In genomic region chr2:130728007-130728454, GRCh38 we compare ENCODE assay signal across 8 cellular contexts. TPM values are rescaled to one million over a fixed set of nuclear protein-coding genes. Genes with fewer than 3 reads are reported as not detected.
DNase-seq lines count a peak whose midpoint lies in the region; ATAC-seq and TF ChIP-seq lines count a peak whose summit lies in the region.

No MANE protein-coding gene starts in this region.

- H3K4me3 ChIP-seq in CD8-positive, alpha-beta T cell (ENCODE audit: low read depth, low read length): peak overlapping the region; percentile 72
- H3K4me3 ChIP-seq in GM23338: peak overlapping the region; percentile 90
- H3K4me3 ChIP-seq in PC-3 (ENCODE audit: low read length): peak overlapping the region; percentile 75
- peak overlapping the region; percentile 80 for H3K4me3 ChIP-seq in thoracic aorta

- H3F3A ChIP-seq in GM23338 (replicated peaks; ENCODE audit: low read depth) (no peaks in the 10 kb centered on the region), PC-3 (ENCODE audit: low read length, unreplicated experiment) (no peaks in the 10 kb centered on the region)

- intact Hi-C loops in CD8-positive, alpha-beta T cell (cut with DNase I, micrococcal nuclease): loop anchor here (5.0 to 10.0 kb wide), 5 partner anchors 364 to 954 kb away; partner anchors contain the start of genes MZT2B (in 2 of the 2), SMPD4 (in 2 of the 2), FAM168B (in 1 of the 2) and IMP4 (in 1 of the 2)
- intact Hi-C loops in PC-3 (cut with micrococcal nuclease): no loop called here

- CTCF ChIA-PET in CD8-positive, alpha-beta T cell (lab: Charles Lee): no interaction called here
- CTCF ChIA-PET in PC-3 (lab: Charles Lee): no interaction called here

- H3K4me2 ChIP-seq in GM23338 (peak overlapping the region; percentile 100), PC-3 (ENCODE audit: low read length) (peak overlapping the region; percentile 94)

- no peaks in the 10 kb centered on the region for H3K36me3 ChIP-seq in CD8-positive, alpha-beta T cell (ENCODE audit: insufficient read depth, low read length)
- H3K36me3 ChIP-seq in GM23338 (ENCODE audit: insufficient read depth) (no peaks in the 10 kb centered on the region), PC-3 (ENCODE audit: low read depth, low read length) (no peaks in the 10 kb centered on the region), thoracic aorta (no peaks in the 10 kb centered on the region)

- TF ChIP-seq CTCF in CD8-positive, alpha-beta T cell (IDR thresholded peaks at IDR 0.05): no peak
- TF ChIP-seq CTCF in GM23338 (conservative IDR thresholded peaks at IDR 0.05; ENCODE audit: low read depth in 2 of 2): no peak
- TF ChIP-seq CTCF in PC-3 (conservative IDR thresholded peaks at IDR 0.05; ENCODE audit: low read depth, low read length): no peak
- TF ChIP-seq CTCF in chondrocyte (IDR thresholded peaks at IDR 0.05): no peak
- no peak for TF ChIP-seq CTCF in mesothelial cell of epicardium (IDR thresholded peaks at IDR 0.05; ENCODE audit: unreplicated experiment)
- no peak for TF ChIP-seq CTCF in thoracic aorta (IDR thresholded peaks at IDR 0.05)

- H3K9me3 Mint-ChIP-seq in CD8-positive, alpha-beta T cell: no peaks in the 10 kb centered on the region
- H3K9me3 Mint-ChIP-seq in GM23338 (no peaks in the 10 kb centered on the region; the same call in 2 of the 3 replicates), chondrocyte (ENCODE audit: low read depth) (no peaks in the 10 kb centered on the region), mesothelial cell of epicardium (no peaks in the 10 kb centered on the region)

- peak overlapping the region; percentile 98 for H2AFZ ChIP-seq in GM23338
- H2AFZ ChIP-seq in PC-3 (ENCODE audit: low read length): peak overlapping the region; percentile 94

- peak overlapping the region; percentile 60 for H3K27ac ChIP-seq in CD8-positive, alpha-beta T cell (ENCODE audit: low read depth, low read length)
- H3K27ac ChIP-seq in GM23338 (ENCODE audit: low read depth) (no peak overlapping the region), PC-3 (ENCODE audit: low read length) (no peak overlapping the region), thoracic aorta (peak overlapping the region; percentile 74 to 83)

- H3K79me2 ChIP-seq in GM23338 (replicated peaks; ENCODE audit: insufficient read depth) (no peaks in the 10 kb centered on the region), PC-3 (ENCODE audit: low read length) (no peaks in the 10 kb centered on the region)

- no TSS peak for BruUV-seq in PC-3 (replicated peaks; lab: Mats Ljungman, UMichigan)

- no peaks in the 10 kb centered on the region for H3K9me3 ChIP-seq in CD8-positive, alpha-beta T cell (ENCODE audit: low read length)
- no peaks in the 10 kb centered on the region for H3K9me3 ChIP-seq in PC-3 (ENCODE audit: low read length)
- no peaks in the 10 kb centered on the region for H3K9me3 ChIP-seq in thoracic aorta

- no peaks in the 10 kb centered on the region for H3K36me3 Mint-ChIP-seq in CD8-positive, alpha-beta T cell
- H3K36me3 Mint-ChIP-seq in GM23338 (ENCODE audit: low read depth): no peaks in the 10 kb centered on the region
- no peaks in the 10 kb centered on the region for H3K36me3 Mint-ChIP-seq in chondrocyte (ENCODE audit: low read depth)
- no peaks in the 10 kb centered on the region for H3K36me3 Mint-ChIP-seq in mesothelial cell of epicardium

- POLR2A ChIA-PET in CD8-positive, alpha-beta T cell (lab: Charles Lee): interaction anchor here (1.1 to 2.1 kb wide), 2 partner anchors 386 to 765 kb away, joined by 3 to 8 read pairs; partner anchors contain the start of genes IMP4 and MZT2A
- POLR2A ChIA-PET in PC-3 (lab: Charles Lee; ENCODE audit: unreplicated experiment): no interaction called here

- no peaks in the 10 kb centered on the region for H3K27me3 Mint-ChIP-seq in CD8-positive, alpha-beta T cell (ENCODE audit: low read depth)
- peaks cover 15% of the 10 kb centered on the region for H3K27me3 Mint-ChIP-seq in GM23338 (ENCODE audit: insufficient read depth, low read depth, poor library complexity)
- H3K27me3 Mint-ChIP-seq in chondrocyte (ENCODE audit: low read depth): peaks cover 2% of the 10 kb centered on the region
- H3K27me3 Mint-ChIP-seq in mesothelial cell of epicardium (ENCODE audit: low read depth): peaks cover 63% of the 10 kb centered on the region

- no peak overlapping the region for H3K9ac ChIP-seq in PC-3 (ENCODE audit: low read length)

- H3K4me3 Mint-ChIP-seq in CD8-positive, alpha-beta T cell: peak overlapping the region; percentile 84
- H3K4me3 Mint-ChIP-seq in GM23338 (peak overlapping the region; percentile 80), chondrocyte (ENCODE audit: unreplicated experiment) (peak overlapping the region; percentile 72), mesothelial cell of epicardium (peak overlapping the region; percentile 64)

- peak; percentile 52 for ATAC-seq in CD8-positive, alpha-beta T cell
- ATAC-seq in GM23338 (peak; percentile 20), PC-3 (peak; percentile 42), thoracic aorta (ENCODE audit: insufficient number of reproducible peaks, low FRiP score, low read depth) (peak; percentile 30)

- H4K20me1 ChIP-seq in GM23338 (replicated peaks; ENCODE audit: insufficient read depth) (no peaks in the 10 kb centered on the region), PC-3 (ENCODE audit: low read length) (no peaks in the 10 kb centered on the region)

- peaks cover 15% of the 10 kb centered on the region for H3K4me1 Mint-ChIP-seq in CD8-positive, alpha-beta T cell (ENCODE audit: low read depth)
- peaks cover 8% of the 10 kb centered on the region; the same call in 2 of the 3 replicates for H3K4me1 Mint-ChIP-seq in GM23338
- H3K4me1 Mint-ChIP-seq in chondrocyte (ENCODE audit: low read depth): peaks cover 6% of the 10 kb centered on the region
- H3K4me1 Mint-ChIP-seq in mesothelial cell of epicardium: peaks cover 3% of the 10 kb centered on the region

- H3K4me1 ChIP-seq in CD8-positive, alpha-beta T cell (ENCODE audit: insufficient read depth, low read length): peaks cover 16% of the 10 kb centered on the region
- H3K4me1 ChIP-seq in GM23338 (ENCODE audit: insufficient read depth) (no peaks in the 10 kb centered on the region; the same call in 1 of the 2 replicates), PC-3 (ENCODE audit: insufficient read depth, low read length) (peaks cover 9% of the 10 kb centered on the region), thoracic aorta (ENCODE audit: control insufficient read depth in 1 of 2, low read depth in 2 of 2) (peaks cover 7 to 20% of the 10 kb centered on the region in 2 donors)

- peak overlapping the region; percentile 60 for H3K27ac Mint-ChIP-seq in CD8-positive, alpha-beta T cell
- H3K27ac Mint-ChIP-seq in GM23338: no peak overlapping the region; the same call in 1 of the 2 replicates
- peak overlapping the region; percentile 23 for H3K27ac Mint-ChIP-seq in chondrocyte (ENCODE audit: unreplicated experiment)
- H3K27ac Mint-ChIP-seq in mesothelial cell of epicardium: no peak overlapping the region

- no peaks in the 10 kb centered on the region for H3K27me3 ChIP-seq in CD8-positive, alpha-beta T cell (ENCODE audit: insufficient read depth, low read length)
- H3K27me3 ChIP-seq in GM23338 (ENCODE audit: insufficient read depth) (peaks cover 15% of the 10 kb centered on the region), PC-3 (ENCODE audit: low read length) (peaks cover 14% of the 10 kb centered on the region), thoracic aorta (replicated peaks; ENCODE audit: insufficient read depth) (no peaks in the 10 kb centered on the region)

- 0 out of 2 replicates have a peak, but pooled peaks cover 5% of the 10 kb centered on the region for H3K9me2 ChIP-seq in GM23338 (ENCODE audit: insufficient read depth)
- H3K9me2 ChIP-seq in PC-3 (replicated peaks; ENCODE audit: low read length): no peaks in the 10 kb centered on the region

- DNase-seq in CD8-positive, alpha-beta T cell: peak in 4 of 7 experiments; percentile 30 to 56 (median 43)
- DNase-seq in GM23338 (ENCODE audit: low spot score): peak; percentile 29
- DNase-seq in PC-3: peak; percentile 8
- DNase-seq in chondrocyte (ENCODE audit: low spot score): no peak
- DNase-seq in mesothelial cell of epicardium (ENCODE audit: low spot score in 2 of 2, unreplicated experiment in 2 of 2): no peak
- DNase-seq in thoracic aorta (ENCODE audit: low spot score): no peak
- DNase-seq in NCI-H748 treated with DMSO at 0.1 percent for 48 hours (lab: John Stamatoyannopoulos, UW): no peak
- no peak for DNase-seq in NCI-H187 treated with DMSO at 0.1 percent for 48 hours (lab: John Stamatoyannopoulos, UW)

TF ChIP-seq in GM23338, 12 proteins besides CTCF, POLR2A, EP300 and RAD21 (continues in another document):
- TF ChIP-seq ZNF331 (CRISPR knock-in tag; IDR thresholded peaks at IDR 0.05; ENCODE audit: low read depth): no peak
- no peak for TF ChIP-seq EZH2phosphoT487 (IDR thresholded peaks at IDR 0.05; ENCODE audit: unreplicated experiment)
- TF ChIP-seq CREB1 (CRISPR knock-in tag; IDR thresholded peaks at IDR 0.05; ENCODE audit: low read depth): no peak

RNA-seq across cellular contexts. Expression of gene GPR148, which starts 0.8 kb away (rescaled TPM):
- total RNA-seq in CD8-positive, alpha-beta T cell: not detected
- not detected in 2 replicates for total RNA-seq in GM23338 (2014; rRNA removed; shearing (Covaris generic))
- polyA plus RNA-seq in GM23338 (2016; fragmentation: Nextera tagmentation; extraction: Ambion mirVana): 0.16 TPM in 1 of 2 replicates, not detected in the other
- not detected in 2 replicates for total RNA-seq in PC-3 (2014; rRNA removed)
- total RNA-seq in chondrocyte: not detected in 3 replicates
- total RNA-seq in mesothelial cell of epicardium: not detected in 3 replicates
- total RNA-seq in thoracic aorta: not detected

RNA-seq across cellular contexts. Expression of gene AMER3, which starts 27.3 kb away (rescaled TPM):
- not detected for total RNA-seq in CD8-positive, alpha-beta T cell
- 0.49 and 0.62 TPM in 2 replicates for total RNA-seq in GM23338 (2014; rRNA removed; shearing (Covaris generic))
- polyA plus RNA-seq in GM23338 (2016; fragmentation: Nextera tagmentation; extraction: Ambion mirVana): 0.05 TPM in 1 of 2 replicates, not detected in the other
- total RNA-seq in PC-3 (2014; rRNA removed) (not detected in 2 replicates), chondrocyte (not detected in 3 replicates), mesothelial cell of epicardium (not detected in 3 replicates), thoracic aorta (not detected)

Comparison
In these comparisons a context has a peak if more than half of its experiments do, and no peak if none do; other contexts are left out.
1. DNase-seq: peak in CD8-positive, alpha-beta T cell (4 of 7), GM23338 (single experiment) and PC-3 (single experiment); none in chondrocyte (single experiment), mesothelial cell of epicardium (0 of 2), thoracic aorta (single experiment), NCI-H748 treated with DMSO at 0.1 percent for 48 hours (single experiment) and NCI-H187 treated with DMSO at 0.1 percent for 48 hours (single experiment).
2. H3K27ac ChIP-seq: peak in CD8-positive, alpha-beta T cell (single experiment) and thoracic aorta (2 of 2); none in GM23338 (single experiment) and PC-3 (single experiment).
3. H3K27ac Mint-ChIP-seq: peak in CD8-positive, alpha-beta T cell (single experiment) and chondrocyte (single experiment); none in GM23338 (single experiment) and mesothelial cell of epicardium (single experiment).
4. Peak in every context shown above with its lines, with median percentiles within 50 percentile points of each other: ATAC-seq, H3K4me3 ChIP-seq and H3K4me3 Mint-ChIP-seq.